Comparison of ENCODE assay signal across 17 cellular contexts in genomic region chr14:71466251-71466650, GRCh38.
A peak's percentile ranks its signal among the peaks of the same experiment; 100 is the strongest.
DNase-seq lines count a peak whose midpoint lies in the region; ATAC-seq and TF ChIP-seq lines count a peak whose summit lies in the region.
"Had no signal": no experiment of that assay in that cellular context is flagged by ENCODE, and none has a peak within 500 bp of the region (broad histone marks: within the 10 kb centered on the region; RNA-seq: fewer than 3 reads in every experiment).

No MANE protein-coding gene starts in this region.

- peak overlapping the region; percentile 62 for H3K27ac ChIP-seq in ACC112 (ENCODE audit: low read depth, low read length)
- peak overlapping the region; percentile 61 to 62 for H3K27ac ChIP-seq in SK-N-SH (ENCODE audit: low read depth in 2 of 2, low read length in 1 of 2)
- H3K27ac ChIP-seq in cingulate gyrus (ENCODE audit: low read depth, low read length): peak overlapping the region; percentile 57
- H3K27ac ChIP-seq: A549 had no signal

- H3K4me3 ChIP-seq in ACC112 (ENCODE audit: low read depth, low read length) (no peak overlapping the region), SK-N-SH (ENCODE audit: low read depth in 2 of 2, low read length in 1 of 2) (no peak overlapping the region), lower leg skin (ENCODE audit: low read depth, poor library complexity, severe bottlenecking) (no peak overlapping the region)
- H3K4me3 ChIP-seq: A549 had no signal

- peaks cover 30% of the 10 kb centered on the region for H3K79me2 ChIP-seq in ACC112 (ENCODE audit: control insufficient read depth, insufficient read depth, low read length, unreplicated experiment)
- H3K79me2 ChIP-seq in SK-N-SH (ENCODE audit: insufficient read depth): peaks cover 29% of the 10 kb centered on the region; the same call in 1 of the 2 replicates

- no peaks in the 10 kb centered on the region; the same call in 1 of the 2 replicates for H3K9me3 ChIP-seq in SK-N-SH

- H3K27ac Mint-ChIP-seq in progenitor cell of endocrine pancreas: peak overlapping the region; percentile 73

- no peak for TF ChIP-seq RAD21 in SK-N-SH (IDR thresholded peaks at IDR 0.05; ENCODE audit: low read length)

- 70% methylated on average over 3 of the region's 3 CpGs for WGBS in SK-N-SH (ENCODE audit: low lambda C conversion rate)
- WGBS in lower leg skin, 2 donors: 61 to 80% methylated on average over 3 of the region's 3 CpGs

- no peak for TF ChIP-seq EP300 in SK-N-SH (IDR thresholded peaks at IDR 0.05; ENCODE audit: borderline replicate concordance in 1 of 2, low read depth in 1 of 2, low read length in 1 of 2)

- no peaks in the 10 kb centered on the region for H3K9me2 ChIP-seq in SK-N-SH

- no peak for TF ChIP-seq CTCF in SK-N-SH (IDR thresholded peaks at IDR 0.05)
- TF ChIP-seq CTCF in progenitor cell of endocrine pancreas (IDR thresholded peaks at IDR 0.05; ENCODE audit: unreplicated experiment): no peak
- TF ChIP-seq CTCF in lower leg skin (IDR thresholded peaks at IDR 0.05): no peak

- no peak overlapping the region for H3K4me3 Mint-ChIP-seq in progenitor cell of endocrine pancreas (ENCODE audit: low read depth)
- H3K4me3 Mint-ChIP-seq: CD14-positive monocyte had no signal

- no peaks in the 10 kb centered on the region for H4K20me1 ChIP-seq in SK-N-SH (ENCODE audit: insufficient read depth)

- H3K9me3 Mint-ChIP-seq in progenitor cell of endocrine pancreas (ENCODE audit: low read depth): peaks cover 21% of the 10 kb centered on the region

- H3K27me3 ChIP-seq in ACC112 (ENCODE audit: insufficient read depth, low read length) (no peaks in the 10 kb centered on the region), SK-N-SH (ENCODE audit: insufficient read depth) (no peaks in the 10 kb centered on the region)

- peak overlapping the region; percentile 18; the same call in 1 of the 2 replicates for H3K4me2 ChIP-seq in SK-N-SH
- H3K4me2 ChIP-seq: A549 had no signal

- H3K4me1 ChIP-seq in ACC112 (ENCODE audit: control insufficient read depth, insufficient read depth, low read length, unreplicated experiment) (peaks cover 19% of the 10 kb centered on the region), SK-N-SH (ENCODE audit: control insufficient read depth in 1 of 2, insufficient read depth in 2 of 2, low read depth in 1 of 2, low read length in 1 of 2) (peaks cover 10 to 13% of the 10 kb centered on the region in 2 experiments; a peak in 3 of 4 replicates)
- H3K4me1 ChIP-seq: A549 had no signal

- H3K36me3 ChIP-seq in ACC112 (ENCODE audit: insufficient read depth, low read length) (peaks cover 16% of the 10 kb centered on the region; the same call in 1 of the 2 replicates), SK-N-SH (replicated peaks in 1 of 2; ENCODE audit: control insufficient read depth in 1 of 2, insufficient read depth in 2 of 2, low read length in 1 of 2) (no peaks in the 10 kb centered on the region)

- intact Hi-C loops in lower leg skin (cut with DNase I; ENCODE audit: low total_unique reads) (no loop called here), left cardiac atrium (cut with DNase I) (no loop called here)

- H2AFZ ChIP-seq in ACC112 (ENCODE audit: low read length, unreplicated experiment) (no peak overlapping the region), SK-N-SH (ENCODE audit: low read depth) (no peak overlapping the region)

- CTCF ChIA-PET in SK-N-SH (lab: Yijun Ruan, JAX): no interaction called here

- H3K27me3 Mint-ChIP-seq in progenitor cell of endocrine pancreas: no peaks in the 10 kb centered on the region

- H3F3A ChIP-seq in SK-N-SH (replicated peaks; ENCODE audit: insufficient read depth): peaks cover 32% of the 10 kb centered on the region

- no peak overlapping the region for H3K9ac ChIP-seq in SK-N-SH

- TF ChIP-seq POLR2A in lower leg skin (IDR thresholded peaks at IDR 0.05): no peak

- DNase-seq in SK-N-SH (no peak), progenitor cell of endocrine pancreas (ENCODE audit: low spot score, unreplicated experiment) (no peak), lower leg skin (ENCODE audit: low spot score in 2 of 2) (no peak), GM19238 (ENCODE audit: insufficient read length, low spot score) (no peak), left cardiac atrium (no peak), EL (no peak)
- DNase-seq: DMS79, GDM1, KG1, NCI-H1105, NCI-H1694 treated with DMSO at 0.1 percent for 48 hours, NCI-H2171, NCI-H748 treated with DMSO at 0.1 percent for 48 hours had no signal

- H3K36me3 Mint-ChIP-seq in progenitor cell of endocrine pancreas (ENCODE audit: insufficient read depth): peaks cover 26% of the 10 kb centered on the region

- H3K4me1 Mint-ChIP-seq in progenitor cell of endocrine pancreas (ENCODE audit: low read depth): peaks cover 9% of the 10 kb centered on the region

- POLR2A ChIA-PET in SK-N-SH (lab: Yijun Ruan, JAX): no interaction called here

- no peak for ATAC-seq in left cardiac atrium
- ATAC-seq: A549 had no signal

TF ChIP-seq in SK-N-SH, 30 proteins besides CTCF, POLR2A, EP300 and RAD21:
- no peak for TF ChIP-seq POLR2AphosphoS5 (IDR thresholded peaks at IDR 0.05; ENCODE audit: low read depth, low read length)
- TF ChIP-seq GABPA (IDR thresholded peaks at IDR 0.05; ENCODE audit: low read depth): no peak
- TF ChIP-seq FOSL2 (IDR thresholded peaks at IDR 0.05; ENCODE audit: borderline replicate concordance, low read depth): no peak
- no peak for TF ChIP-seq ELF1 (IDR thresholded peaks at IDR 0.05)
- TF ChIP-seq NRF1 (IDR thresholded peaks at IDR 0.05; ENCODE audit: low read depth, low read length): no peak
- TF ChIP-seq RXRA (IDR thresholded peaks at IDR 0.05; ENCODE audit: borderline replicate concordance, low read depth): no peak
- no peak for TF ChIP-seq RCOR1 (IDR thresholded peaks at IDR 0.05; ENCODE audit: low read length)
- TF ChIP-seq TAF1 (IDR thresholded peaks at IDR 0.05; ENCODE audit: borderline replicate concordance, low read depth, low read length): no peak
- TF ChIP-seq SIN3A (IDR thresholded peaks at IDR 0.05; ENCODE audit: borderline replicate concordance, low read depth, low read length): no peak
- TF ChIP-seq MAX (IDR thresholded peaks at IDR 0.05; ENCODE audit: low read depth): no peak
- no peak for TF ChIP-seq CHD2 (IDR thresholded peaks at IDR 0.05; ENCODE audit: low read length, partially characterized antibody)
- TF ChIP-seq MXI1 (IDR thresholded peaks at IDR 0.05; ENCODE audit: low read depth, low read length): no peak
- no peak for TF ChIP-seq USF2 (IDR thresholded peaks at IDR 0.05; ENCODE audit: borderline replicate concordance, low read depth, low read length)
- TF ChIP-seq JUND (IDR thresholded peaks at IDR 0.05): no peak
